2 cellular contexts compared by ENCODE assay signal in the genomic region with DNA sequence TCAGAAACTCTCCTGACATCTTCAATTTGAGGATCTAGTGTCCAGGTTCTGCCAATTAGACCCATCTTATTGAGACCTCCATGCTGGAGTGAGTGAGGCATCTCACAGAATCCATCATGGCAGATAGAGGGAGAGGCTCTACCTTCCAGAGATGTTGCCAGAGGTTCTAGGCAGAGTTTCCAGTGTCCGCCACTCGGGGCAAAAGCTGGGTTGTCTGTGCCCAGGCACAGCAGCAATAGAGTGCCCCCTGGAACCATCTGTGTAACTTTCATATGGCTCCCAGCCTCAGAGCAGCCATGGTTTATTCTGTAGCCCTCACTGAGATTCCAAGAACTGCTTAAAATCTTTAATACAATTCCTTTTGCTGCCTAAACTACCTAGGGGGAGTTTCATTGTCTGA.
TF ChIP-seq lines count a peak whose summit lies in the region.

No MANE protein-coding gene starts in this region.

TF ChIP-seq in HCT116, 20 proteins besides CTCF, POLR2A, EP300 and RAD21:
- TF ChIP-seq JUND (IDR thresholded peaks at IDR 0.05) (no peak), ELF1 (IDR thresholded peaks at IDR 0.05; ENCODE audit: borderline replicate concordance, low read depth) (no peak), EZH2phosphoT487 (IDR thresholded peaks at IDR 0.05; ENCODE audit: borderline replicate concordance) (no peak), ZBTB33 (IDR thresholded peaks at IDR 0.05; ENCODE audit: extremely low read depth, insufficient replicate concordance, low read length) (no peak)

TF ChIP-seq in H1, 55 proteins besides CTCF, POLR2A, EP300 and RAD21:
- TF ChIP-seq SP2 (IDR thresholded peaks at IDR 0.05; ENCODE audit: low read length), result no peak
